ENCODE assay signal across 26 cellular contexts in genomic region chr2:68588589-68588988, GRCh38. TPM values are rescaled to one million over a fixed set of nuclear protein-coding genes. Genes with fewer than 3 reads are reported as not detected.
DNase-seq lines count a peak whose midpoint lies in the region; ATAC-seq and TF ChIP-seq lines count a peak whose summit lies in the region.
"Had no signal": no experiment of that assay in that cellular context is flagged by ENCODE, and none has a peak within 500 bp of the region (broad histone marks: within the 10 kb centered on the region; RNA-seq: fewer than 3 reads in every experiment).

No MANE protein-coding gene starts in this region.

- in situ Hi-C loops in mammary epithelial cell (cut with MboI; ENCODE audit: low sequenced_read_pairs in 2 of 2): loop anchor here in 1 of 2 donors (25.0 kb wide), 1 partner anchor 101 kb away; no protein-coding TSS in a partner anchor

- no peaks in the 10 kb centered on the region for H3K4me1 ChIP-seq in mammary epithelial cell (ENCODE audit: insufficient read depth, low read length)
- no peaks in the 10 kb centered on the region for H3K4me1 ChIP-seq in PC-3 (ENCODE audit: insufficient read depth, low read length)
- no peaks in the 10 kb centered on the region for H3K4me1 ChIP-seq in left lung
- H3K4me1 ChIP-seq: A549 had no signal

- H3K4me3 ChIP-seq in mammary epithelial cell (replicated peaks in 1 of 3; ENCODE audit: insufficient read depth in 1 of 3, low read depth in 2 of 3, low read length in 3 of 3): no peak overlapping the region
- H3K4me3 ChIP-seq in PC-3 (ENCODE audit: low read length): no peak overlapping the region
- H3K4me3 ChIP-seq in coronary artery: no peak overlapping the region
- H3K4me3 ChIP-seq in left lung: no peak overlapping the region
- H3K4me3 ChIP-seq: A549; BLaER1 treated with 17β-estradiol and CSF1 and Interleukin-3, amounts not matched to agents 10 nM and 100 nM; GM23248; SK-N-MC had no signal

- no peak for ATAC-seq in PC-3
- ATAC-seq in GM18517 (IDR thresholded peaks at IDR 0.05; ENCODE audit: unreplicated experiment): no peak
- no peak for ATAC-seq in left lung
- ATAC-seq: A549, Panc1 had no signal

- H3K4me1 Mint-ChIP-seq in MCF 10A (ENCODE audit: insufficient read depth, unreplicated experiment): no peaks in the 10 kb centered on the region

- dilution Hi-C loops in mammary epithelial cell (cut with HindIII; ENCODE audit: low sequenced_read_pairs): no loop called here

- H3K79me2 ChIP-seq in mammary epithelial cell (ENCODE audit: insufficient read depth, low read length): no peaks in the 10 kb centered on the region
- H3K79me2 ChIP-seq in PC-3 (ENCODE audit: low read length): no peaks in the 10 kb centered on the region

- H2AFZ ChIP-seq in mammary epithelial cell (ENCODE audit: low read depth, low read length) (no peak overlapping the region), PC-3 (ENCODE audit: low read length) (no peak overlapping the region)
- H2AFZ ChIP-seq: GM23248 had no signal

- H3K27me3 ChIP-seq in mammary epithelial cell (ENCODE audit: insufficient read depth, low read length): no peaks in the 10 kb centered on the region
- no peaks in the 10 kb centered on the region for H3K27me3 ChIP-seq in PC-3 (ENCODE audit: low read length)
- no peaks in the 10 kb centered on the region for H3K27me3 ChIP-seq in left lung
- H3K27me3 ChIP-seq: BLaER1 treated with 17β-estradiol and CSF1 and Interleukin-3, amounts not matched to agents 10 nM and 100 nM had no signal

- H3K9me2 ChIP-seq in PC-3 (replicated peaks; ENCODE audit: low read length): no peaks in the 10 kb centered on the region

- no peak overlapping the region for H3K27ac Mint-ChIP-seq in MCF 10A (ENCODE audit: low read depth, unreplicated experiment)
- H3K27ac Mint-ChIP-seq: CD4-positive, alpha-beta T cell had no signal

- H3K4me2 ChIP-seq in mammary epithelial cell (ENCODE audit: insufficient read depth, low read depth, low read length) (no peak overlapping the region), PC-3 (ENCODE audit: low read length) (no peak overlapping the region)
- H3K4me2 ChIP-seq: A549; BLaER1 treated with 17β-estradiol and CSF1 and Interleukin-3, amounts not matched to agents 10 nM and 100 nM; KMS-11 had no signal

- H3F3A ChIP-seq in PC-3 (ENCODE audit: low read length, unreplicated experiment): no peaks in the 10 kb centered on the region

- no peak overlapping the region for H3K27ac ChIP-seq in mammary epithelial cell (ENCODE audit: insufficient read depth, low read depth, low read length)
- no peak overlapping the region for H3K27ac ChIP-seq in PC-3 (ENCODE audit: low read length)
- H3K27ac ChIP-seq in coronary artery: no peak overlapping the region
- no peak overlapping the region for H3K27ac ChIP-seq in left lung
- H3K27ac ChIP-seq: A549; BLaER1 treated with 17β-estradiol and CSF1 and Interleukin-3, amounts not matched to agents 10 nM and 100 nM; GM23248; KMS-11; SK-N-MC had no signal

- TF ChIP-seq CTCF in MCF 10A (IDR thresholded peaks at IDR 0.05; ENCODE audit: unreplicated experiment) (no peak), mammary epithelial cell (conservative IDR thresholded peaks at IDR 0.05 in 1 of 2, IDR thresholded peaks at IDR 0.05 in 1 of 2; ENCODE audit: extremely low read depth in 1 of 2, insufficient read depth in 1 of 2, low read depth in 1 of 2, low read length in 2 of 2) (no peak), PC-3 (conservative IDR thresholded peaks at IDR 0.05; ENCODE audit: low read depth, low read length) (no peak), coronary artery (IDR thresholded peaks at IDR 0.05) (no peak), left lung (IDR thresholded peaks at IDR 0.05) (no peak)

- no peaks in the 10 kb centered on the region for H3K36me3 ChIP-seq in mammary epithelial cell (ENCODE audit: insufficient read depth, low read length)
- H3K36me3 ChIP-seq in PC-3 (ENCODE audit: low read depth, low read length): no peaks in the 10 kb centered on the region
- H3K36me3 ChIP-seq in left lung: no peaks in the 10 kb centered on the region

- WGBS in mammary epithelial cell (ENCODE audit: low coverage, missing lambda C conversion rate): 30% methylated on average over 2 of the region's 2 CpGs

- H3K4me3 Mint-ChIP-seq in MCF 10A (ENCODE audit: unreplicated experiment): no peak overlapping the region
- H3K4me3 Mint-ChIP-seq: CD4-positive, alpha-beta T cell had no signal

- H3K9me3 ChIP-seq in mammary epithelial cell (replicated peaks; ENCODE audit: insufficient read depth, low read length) (no peaks in the 10 kb centered on the region), PC-3 (ENCODE audit: low read length) (no peaks in the 10 kb centered on the region), left lung (no peaks in the 10 kb centered on the region)
- H3K9me3 ChIP-seq: A549 had no signal

- H4K20me1 ChIP-seq in mammary epithelial cell (ENCODE audit: insufficient read depth, low read length) (no peaks in the 10 kb centered on the region), PC-3 (ENCODE audit: low read length) (no peaks in the 10 kb centered on the region)
- H4K20me1 ChIP-seq: BLaER1 treated with 17β-estradiol and CSF1 and Interleukin-3, amounts not matched to agents 10 nM and 100 nM had no signal

- no peaks in the 10 kb centered on the region for H3K27me3 Mint-ChIP-seq in MCF 10A (ENCODE audit: insufficient read depth, unreplicated experiment)
- H3K27me3 Mint-ChIP-seq: CD4-positive, alpha-beta T cell had no signal

- no peaks in the 10 kb centered on the region for H3K36me3 Mint-ChIP-seq in MCF 10A (ENCODE audit: insufficient read depth, unreplicated experiment)

- DNase-seq in MCF 10A (ENCODE audit: unreplicated experiment) (peak; percentile 17), mammary epithelial cell (no peak), PC-3 (peak; percentile 55), dermis blood vessel endothelial cell (peak; percentile 3), renal cortical epithelial cell (ENCODE audit: low read depth) (peak; percentile 17), coronary artery (ENCODE audit: low spot score) (no peak), left lung (no peak)
- DNase-seq: AML-193; CD4-positive, alpha-beta T cell; GM23248; H7; NCI-H1092 treated with DMSO at 0.1 percent for 48 hours; NCI-H1436; NCI-H187; NCI-H2107; NCI-H526 treated with DMSO at 0.1 percent for 48 hours; SHP77 treated with DMSO at 0.1 percent for 48 hours; T-helper 2 cell had no signal

- H3K9ac ChIP-seq in mammary epithelial cell (ENCODE audit: insufficient read depth, low read length) (no peak overlapping the region), PC-3 (ENCODE audit: low read length) (no peak overlapping the region)
- H3K9ac ChIP-seq: BLaER1 treated with 17β-estradiol and CSF1 and Interleukin-3, amounts not matched to agents 10 nM and 100 nM; GM23248; KMS-11 had no signal

- H3K9me3 Mint-ChIP-seq in MCF 10A (ENCODE audit: unreplicated experiment): no peaks in the 10 kb centered on the region
- H3K9me3 Mint-ChIP-seq: CD4-positive, alpha-beta T cell had no signal

- BruUV-seq in MCF 10A (replicated peaks; lab: Mats Ljungman, UMichigan) (no TSS peak), mammary epithelial cell (replicated peaks; lab: Mats Ljungman, UMichigan) (no TSS peak), PC-3 (replicated peaks; lab: Mats Ljungman, UMichigan) (no TSS peak)

- intact Hi-C loops in MCF 10A (cut with micrococcal nuclease): no loop called here
- intact Hi-C loops in mammary epithelial cell (cut with micrococcal nuclease): no loop called here
- intact Hi-C loops in PC-3 (cut with micrococcal nuclease): no loop called here
- intact Hi-C loops in left lung (cut with DNase I): no loop called here

- POLR2A ChIA-PET in MCF 10A (lab: Yijun Ruan, JAX) (interaction anchor here (0.5 to 1.0 kb wide), 2 partner anchors 35 to 393 kb away, joined by 3 read pairs; no protein-coding TSS in a partner anchor), PC-3 (lab: Charles Lee; ENCODE audit: unreplicated experiment) (no interaction called here)

- CTCF ChIA-PET in MCF 10A (lab: Yijun Ruan, JAX) (no interaction called here), mammary epithelial cell (lab: Charles Lee; ENCODE audit: low non-redundant PET) (no interaction called here), PC-3 (lab: Charles Lee) (no interaction called here)

RNA-seq across cellular contexts. Expression of gene PROKR1, which starts 54.8 kb away (rescaled TPM):
- not detected in 2 replicates for total RNA-seq in MCF 10A (2022)
- not detected for total RNA-seq in mammary epithelial cell
- 0.01 TPM for polyA plus RNA-seq in mammary epithelial cell
- polyA minus RNA-seq in mammary epithelial cell: not detected
- total RNA-seq in PC-3 (2014; rRNA removed): 0.12 and 0.26 TPM in 2 replicates
- total RNA-seq in dermis blood vessel endothelial cell: under 0.01 TPM in 1 of 2 replicates, not detected in the other
- total RNA-seq in renal cortical epithelial cell: not detected in 2 replicates
- not detected for total RNA-seq in left lung
- total RNA-seq: CD4-positive, alpha-beta T cell; G401; NCI-H460 had no signal
- polyA plus RNA-seq: A549, GM23248 had no signal

Comparison
In these comparisons a context has a peak if more than half of its experiments do, and no peak if none do; other contexts are left out.
1. DNase-seq: peak in MCF 10A (single experiment), PC-3 (single experiment), dermis blood vessel endothelial cell (single experiment) and renal cortical epithelial cell (single experiment); none in mammary epithelial cell (single experiment), coronary artery (single experiment) and left lung (0 of 2).